ENCODE assay signal across 10 cellular contexts in the genomic region with DNA sequence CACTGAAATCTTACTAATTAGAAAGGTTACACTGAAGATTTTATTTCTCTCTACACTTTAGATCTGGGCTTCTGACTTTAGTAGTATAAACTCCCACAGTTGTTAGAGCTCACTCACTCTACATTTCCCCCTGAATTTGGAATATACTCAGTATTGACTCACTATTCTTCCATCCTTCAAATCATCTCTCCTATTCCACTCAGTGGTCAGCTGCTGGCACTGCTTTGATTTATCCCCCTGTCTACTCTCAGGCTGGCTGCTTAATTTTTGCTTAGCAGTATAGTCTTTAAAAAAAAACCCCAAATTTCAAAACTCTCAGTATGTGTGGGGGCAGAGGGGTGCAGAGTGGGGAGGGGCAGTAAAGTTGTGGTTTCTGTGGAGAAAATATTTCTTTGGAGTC.
DNase-seq lines count a peak whose midpoint lies in the region; ATAC-seq and TF ChIP-seq lines count a peak whose summit lies in the region.
"Had no signal": no experiment of that assay in that cellular context is flagged by ENCODE, and none has a peak within 500 bp of the region (broad histone marks: within the 10 kb centered on the region; RNA-seq: fewer than 3 reads in every experiment).

No MANE protein-coding gene starts in this region.

- H3K4me1 ChIP-seq in osteoblast (ENCODE audit: insufficient read depth, low read length): peaks cover 73% of the 10 kb centered on the region

- H3K27ac ChIP-seq in osteoblast (ENCODE audit: low read depth, low read length): peak overlapping the region; percentile 93

- no peak for DNase-seq in T-helper 2 cell treated with Interferon-gamma antibody and Interleukin-4, amounts not matched to agents 5 μg/mL and 100 μg/mL, for 36 hours (ENCODE audit: low spot score)
- DNase-seq in T-helper 2 cell (no peak), M059J (ENCODE audit: low read depth) (peak; percentile 75), chondrocyte (ENCODE audit: low spot score) (no peak), osteoblast (ENCODE audit: insufficient read length, low spot score, missing footprints) (peak; percentile 10), posterior vena cava (ENCODE audit: low spot score) (no peak), amygdala (lab: John Stamatoyannopoulos, UW) (no peak)
- DNase-seq: effector CD4-positive, alpha-beta T cell; left ventricle myocardium superior had no signal

- no peaks in the 10 kb centered on the region for H3K9me3 Mint-ChIP-seq in T-helper 2 cell treated with Interferon-gamma antibody and Interleukin-4, amounts not matched to agents 5 μg/mL and 100 μg/mL, for 36 hours
- H3K9me3 Mint-ChIP-seq in chondrocyte (ENCODE audit: low read depth): no peaks in the 10 kb centered on the region

- H3K36me3 Mint-ChIP-seq in T-helper 2 cell treated with Interferon-gamma antibody and Interleukin-4, amounts not matched to agents 5 μg/mL and 100 μg/mL, for 36 hours (ENCODE audit: low read depth): peaks cover 50% of the 10 kb centered on the region
- peaks cover 16% of the 10 kb centered on the region for H3K36me3 Mint-ChIP-seq in chondrocyte (ENCODE audit: low read depth)

- no peak for ATAC-seq in HG03442 (IDR thresholded peaks at IDR 0.05; ENCODE audit: unreplicated experiment)

- TF ChIP-seq CTCF in chondrocyte (IDR thresholded peaks at IDR 0.05) (peak; percentile 47), osteoblast (IDR thresholded peaks at IDR 0.05; ENCODE audit: extremely low read depth, low read depth, low read length) (peak; percentile 28)

- H3K9me3 ChIP-seq in osteoblast (ENCODE audit: low read depth, low read length): no peaks in the 10 kb centered on the region

- intact Hi-C loops in posterior vena cava (cut with DNase I): no loop called here

- no peaks in the 10 kb centered on the region for H3K27me3 ChIP-seq in osteoblast (ENCODE audit: insufficient read depth, low read length)

- no peaks in the 10 kb centered on the region for H3K36me3 ChIP-seq in osteoblast (ENCODE audit: insufficient read depth, low read length)

- H2AFZ ChIP-seq in osteoblast (ENCODE audit: low read length): no peak overlapping the region

- peaks cover 40% of the 10 kb centered on the region for H3K4me1 Mint-ChIP-seq in T-helper 2 cell treated with Interferon-gamma antibody and Interleukin-4, amounts not matched to agents 5 μg/mL and 100 μg/mL, for 36 hours (ENCODE audit: low read depth)
- H3K4me1 Mint-ChIP-seq in chondrocyte (ENCODE audit: low read depth): peaks cover 71% of the 10 kb centered on the region

- no peak overlapping the region for H3K4me3 ChIP-seq in osteoblast (ENCODE audit: insufficient read depth, low read length)

- H3K4me2 ChIP-seq in osteoblast (ENCODE audit: insufficient read depth, low read length): peak overlapping the region; percentile 68

- H3K27ac Mint-ChIP-seq in T-helper 2 cell treated with Interferon-gamma antibody and Interleukin-4, amounts not matched to agents 5 μg/mL and 100 μg/mL, for 36 hours: peak overlapping the region; percentile 24
- peak overlapping the region; percentile 88 for H3K27ac Mint-ChIP-seq in chondrocyte (ENCODE audit: unreplicated experiment)

- peaks cover 59% of the 10 kb centered on the region for H3K79me2 ChIP-seq in osteoblast (ENCODE audit: insufficient read depth, low read length)

- H4K20me1 ChIP-seq in osteoblast (ENCODE audit: insufficient read depth, low read length): no peaks in the 10 kb centered on the region

- H3K4me3 Mint-ChIP-seq in T-helper 2 cell treated with Interferon-gamma antibody and Interleukin-4, amounts not matched to agents 5 μg/mL and 100 μg/mL, for 36 hours: no peak overlapping the region
- no peak overlapping the region for H3K4me3 Mint-ChIP-seq in chondrocyte (ENCODE audit: unreplicated experiment)

- no peaks in the 10 kb centered on the region for H3K27me3 Mint-ChIP-seq in T-helper 2 cell treated with Interferon-gamma antibody and Interleukin-4, amounts not matched to agents 5 μg/mL and 100 μg/mL, for 36 hours (ENCODE audit: low read depth)
- no peaks in the 10 kb centered on the region for H3K27me3 Mint-ChIP-seq in chondrocyte (ENCODE audit: low read depth)

Comparison
In these comparisons a context has a peak if more than half of its experiments do, and no peak if none do; other contexts are left out.
1. DNase-seq: peak in M059J (single experiment) and osteoblast (single experiment); none in T-helper 2 cell treated with Interferon-gamma antibody and Interleukin-4, amounts not matched to agents 5 μg/mL and 100 μg/mL, for 36 hours (single experiment), T-helper 2 cell (0 of 5), chondrocyte (single experiment), posterior vena cava (single experiment) and amygdala (0 of 56).